Comparison of ENCODE assay signal across 7 cellular contexts in genomic region chr11:15113381-15113780, GRCh38. TPM values are rescaled to one million over a fixed set of nuclear protein-coding genes. Genes with fewer than 3 reads are reported as not detected.
DNase-seq lines count a peak whose midpoint lies in the region; ATAC-seq and TF ChIP-seq lines count a peak whose summit lies in the region.

No MANE protein-coding gene starts in this region.

- H3K4me1 ChIP-seq in OCI-LY7 (ENCODE audit: insufficient read depth, low read length, poor library complexity, severe bottlenecking): peaks cover 62% of the 10 kb centered on the region
- peaks cover 8% of the 10 kb centered on the region for H3K4me1 ChIP-seq in suprapubic skin

- H3K36me3 ChIP-seq in OCI-LY7 (ENCODE audit: insufficient read depth, low read length) (no peaks in the 10 kb centered on the region), suprapubic skin (no peaks in the 10 kb centered on the region)

- no peaks in the 10 kb centered on the region for H3K9me2 ChIP-seq in OCI-LY7 (ENCODE audit: insufficient read depth, low read length)

- H4K20me1 ChIP-seq in OCI-LY7 (ENCODE audit: insufficient read depth, low read length): no peaks in the 10 kb centered on the region

- peaks cover 24% of the 10 kb centered on the region for H3K27me3 ChIP-seq in suprapubic skin

- CTCF ChIA-PET in OCI-LY7 (lab: Charles Lee; ENCODE audit: unreplicated experiment): interaction anchor here (0.6 to 1.1 kb wide), 2 partner anchors 206 to 256 kb away, joined by 3 read pairs; no protein-coding TSS in a partner anchor

- no peak for TF ChIP-seq EP300 in suprapubic skin (IDR thresholded peaks at IDR 0.05)

- H3K9me3 ChIP-seq in OCI-LY7 (ENCODE audit: low read length) (no peaks in the 10 kb centered on the region), suprapubic skin (no peaks in the 10 kb centered on the region)

- no peaks in the 10 kb centered on the region for H3K79me2 ChIP-seq in OCI-LY7 (ENCODE audit: insufficient read depth, low read depth, low read length)

- TF ChIP-seq POLR2A in suprapubic skin (IDR thresholded peaks at IDR 0.05): no peak

- H3K4me2 ChIP-seq in OCI-LY7 (ENCODE audit: low read length): peak overlapping the region; percentile 49

- H3K4me3 ChIP-seq in OCI-LY7 (ENCODE audit: low read depth, low read length, poor library complexity, severe bottlenecking) (peak overlapping the region; percentile 3), suprapubic skin (no peak overlapping the region)

- intact Hi-C loops in OCI-LY7 (cut with micrococcal nuclease; ENCODE audit: unreplicated experiment) (loop anchor here (2.0 kb wide), 1 partner anchor 207 kb away; no protein-coding TSS in a partner anchor), Right ventricle myocardium inferior (cut with DNase I) (no loop called here)

- no peak for TF ChIP-seq CTCF in OCI-LY7 (conservative IDR thresholded peaks at IDR 0.05; ENCODE audit: low read length)
- TF ChIP-seq CTCF in suprapubic skin (IDR thresholded peaks at IDR 0.05): no peak

- BruUV-seq in OCI-LY7 (replicated peaks; lab: Mats Ljungman, UMichigan): no TSS peak

- WGBS in suprapubic skin: 87% methylated on average over 5 of the region's 5 CpGs

- ATAC-seq in GM19324 (IDR thresholded peaks at IDR 0.05; ENCODE audit: low FRiP score, unreplicated experiment) (peak; percentile 92), HG02973 (IDR thresholded peaks at IDR 0.05; ENCODE audit: unreplicated experiment) (peak; percentile 88), Right ventricle myocardium inferior (no peak)

- POLR2A ChIA-PET in OCI-LY7 (lab: Charles Lee): interaction anchor here (0.6 to 1.0 kb wide), 2 partner anchors 12 to 13 kb away, joined by 5 read pairs; no protein-coding TSS in a partner anchor

- DNase-seq in OCI-LY7 (ENCODE audit: low spot score) (peak; percentile 87), pons (ENCODE audit: low spot score) (peak; percentile 43), suprapubic skin (ENCODE audit: low spot score in 2 of 2) (no peak), putamen (ENCODE audit: low spot score) (no peak), Right ventricle myocardium inferior (ENCODE audit: missing footprints) (no peak)

- H3K27ac ChIP-seq in OCI-LY7 (ENCODE audit: low read depth, low read length, poor library complexity, severe bottlenecking) (peak overlapping the region; percentile 36), suprapubic skin (no peak overlapping the region)

- no peak overlapping the region for H2AFZ ChIP-seq in OCI-LY7 (ENCODE audit: low read length)

RNA-seq across cellular contexts. Expression of gene INSC, which starts 1.3 kb away (rescaled TPM):
- not detected in 2 replicates for total RNA-seq in OCI-LY7 (2014; rRNA removed; shearing (Covaris generic))
- total RNA-seq in OCI-LY7 (2022) (not detected in 2 replicates), suprapubic skin (under 1 TPM in 3 of 4 donors, not detected in 1; 0.16 to 0.34 (median 0.32) TPM), Right ventricle myocardium inferior (0.51 TPM)

RNA-seq across cellular contexts. Expression of gene CALCB, which starts 40.0 kb away (rescaled TPM):
- 0.44 TPM in 1 of 2 replicates, not detected in the other for total RNA-seq in OCI-LY7 (2014; rRNA removed; shearing (Covaris generic))
- total RNA-seq in OCI-LY7 (2022) (not detected in 2 replicates), suprapubic skin (under 1 TPM in 1 of 4 donors, not detected in 3; 0.48 TPM), Right ventricle myocardium inferior (not detected)

Comparison
In these comparisons a context has a peak if more than half of its experiments do, and no peak if none do; other contexts are left out.
1. DNase-seq: peak in OCI-LY7 (single experiment) and pons (single experiment); none in suprapubic skin (0 of 2), putamen (single experiment) and Right ventricle myocardium inferior (single experiment).